Comparison of ENCODE assay signal across 9 cellular contexts in the genomic region with DNA sequence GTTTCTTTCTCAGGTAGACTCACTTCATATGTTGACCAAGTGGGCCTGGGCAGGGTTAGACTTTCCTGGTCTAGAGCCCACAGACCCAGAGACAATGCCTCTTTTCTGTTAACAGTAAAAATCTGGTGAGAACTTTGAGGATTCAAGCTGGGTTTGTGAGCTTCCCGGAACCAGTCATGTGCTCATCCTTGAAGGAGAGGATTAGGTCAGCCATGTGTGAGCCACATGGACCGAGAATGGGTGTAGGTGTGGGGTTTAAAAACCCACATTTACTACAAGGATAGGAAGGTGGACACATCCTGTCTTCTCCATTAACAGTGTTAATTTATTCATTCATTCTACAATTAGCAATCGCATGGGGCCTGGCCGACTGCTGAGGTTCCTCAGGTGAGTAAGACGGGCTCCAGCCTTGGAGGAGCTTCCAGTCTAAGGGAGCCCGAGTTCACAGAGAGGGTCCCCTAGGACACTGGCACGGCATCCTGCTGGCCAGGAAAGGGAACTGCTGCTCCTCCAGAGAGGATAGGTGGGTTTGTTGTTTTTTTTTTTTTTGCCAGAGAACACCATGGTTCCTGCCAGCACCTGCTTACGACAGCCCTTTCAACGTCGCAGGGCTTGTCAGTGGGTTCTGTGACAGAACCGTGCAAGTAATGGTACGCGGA.
DNase-seq lines count a peak whose midpoint lies in the region; ATAC-seq, FAIRE-seq and TF ChIP-seq lines count a peak whose summit lies in the region.
"Had no signal": no experiment of that assay in that cellular context is flagged by ENCODE, and none has a peak within 500 bp of the region (broad histone marks: within the 10 kb centered on the region; RNA-seq: fewer than 3 reads in every experiment).

No MANE protein-coding gene starts in this region.

- no peak overlapping the region for H3K23ac ChIP-seq in IMR-90 (ENCODE audit: low read depth, low read length)
- H3K23ac ChIP-seq in H1 (ENCODE audit: insufficient read length): no peak overlapping the region

- H2BK20ac ChIP-seq in IMR-90 (ENCODE audit: low read depth, low read length) (no peak overlapping the region), H1 (ENCODE audit: low read length) (0 out of 2 replicates have a peak overlapping the region, but pooled peaks have one; percentile 61)

- in situ Hi-C loops in IMR-90 (cut with MboI; ENCODE audit: low sequenced_read_pairs): no loop called here

- TF ChIP-seq CTCF in AG10803 (conservative IDR thresholded peaks at IDR 0.05; ENCODE audit: low read length) (peak; percentile 26), IMR-90 (conservative IDR thresholded peaks at IDR 0.05; ENCODE audit: low read depth, low read length) (0 out of 2 replicates have a peak, but pooled peaks have one; percentile 7), H1 (IDR thresholded peaks at IDR 0.05; ENCODE audit: control extremely low read depth in 1 of 3, insufficient read depth in 1 of 3, low read depth in 1 of 3, low read length in 3 of 3) (peak; percentile 46 to 75 (median 64))

- H4K5ac ChIP-seq in IMR-90 (ENCODE audit: low read depth, low read length): no peak overlapping the region
- H4K5ac ChIP-seq in H1 (ENCODE audit: insufficient read length, low read depth, low read length): no peak overlapping the region

- H2AFZ ChIP-seq in IMR-90 (replicated peaks; ENCODE audit: low read length, poor library complexity) (peak overlapping the region; percentile 97), H1 (ENCODE audit: low read length) (peak overlapping the region; percentile 96)

- H3K36me3 ChIP-seq in IMR-90 (ENCODE audit: control insufficient read depth, insufficient read depth, low read length): no peaks in the 10 kb centered on the region
- no peaks in the 10 kb centered on the region for H3K36me3 ChIP-seq in H1 (ENCODE audit: control insufficient read depth in 2 of 4, insufficient read depth in 4 of 4, low read length in 3 of 4)

- no peaks in the 10 kb centered on the region for H3K9me3 Mint-ChIP-seq in naive thymus-derived CD8-positive, alpha-beta T cell

- H3K4me3 Mint-ChIP-seq in naive thymus-derived CD8-positive, alpha-beta T cell: peak overlapping the region; percentile 80 to 97 (median 84)

- H2BK15ac ChIP-seq in IMR-90 (ENCODE audit: low read depth, low read length) (no peak overlapping the region), H1 (ENCODE audit: low read length) (0 out of 2 replicates have a peak overlapping the region, but pooled peaks have one; percentile 72)

- no peak for ATAC-seq in IMR-90 (ENCODE audit: low read depth)
- ATAC-seq in naive thymus-derived CD8-positive, alpha-beta T cell: peak in 1 of 2 donors; percentile 36
- ATAC-seq in GM21576 (IDR thresholded peaks at IDR 0.05; ENCODE audit: unreplicated experiment): no peak

- DNase-seq in AG10803 (ENCODE audit: low read depth) (no peak), IMR-90 (no peak), H1 (ENCODE audit: low read depth in 1 of 2, low spot score in 2 of 2) (peak in 1 of 2 experiments; percentile 60), NCI-H2196 (lab: John Stamatoyannopoulos, UW; ENCODE audit: unreplicated experiment) (no peak), glomerular visceral epithelial cell (ENCODE audit: extremely low spot score) (no peak), NCI-H226 (no peak)
- DNase-seq in naive thymus-derived CD8-positive, alpha-beta T cell: peak in 2 of 10 donors; percentile 5 to 8

- H3K4me2 ChIP-seq in IMR-90 (ENCODE audit: low read depth, low read length) (no peak overlapping the region; the same call in 1 of the 2 replicates), H1 (ENCODE audit: insufficient read depth in 1 of 2, low read depth in 2 of 2, low read length in 2 of 2) (peak overlapping the region; percentile 62 to 92)

- H2BK5ac ChIP-seq in IMR-90 (ENCODE audit: low read depth, low read length, poor library complexity, severe bottlenecking): no peak overlapping the region
- H2BK5ac ChIP-seq in H1 (ENCODE audit: low read depth, low read length): no peak overlapping the region

- peak overlapping the region; percentile 13 for H2AK9ac ChIP-seq in IMR-90 (replicated peaks; ENCODE audit: low read depth, low read length, poor library complexity)

- H3K27ac ChIP-seq in IMR-90 (ENCODE audit: insufficient read depth, low read length) (no peak overlapping the region), H1 (ENCODE audit: low read depth, low read length) (no peak overlapping the region)
- H3K27ac ChIP-seq: skin epidermis had no signal

- no CpG with 5 or more reads among the region's 13 CpGs for WGBS in IMR-90 (ENCODE audit: extremely low coverage in 2 of 2, insufficient read length in 1 of 2), 2 experiments
- 36% methylated on average over 13 of the region's 13 CpGs; no CpG with 5 or more reads in 1 of the 2 experiments for WGBS in H1 (ENCODE audit: extremely low coverage in 1 of 2, insufficient coverage in 1 of 2, insufficient read length in 1 of 2, insufficient replicate concordance in 2 of 2, low coverage in 1 of 2, low lambda C conversion rate in 2 of 2, missing lambda C conversion rate in 1 of 2), 2 experiments

- H3K9me1 ChIP-seq in IMR-90 (ENCODE audit: insufficient read depth, low read length): no peaks in the 10 kb centered on the region

- dilution Hi-C loops in IMR-90 (cut with HindIII; ENCODE audit: low sequenced_read_pairs, unreplicated experiment): no loop called here

- CTCF ChIA-PET in IMR-90 (lab: Yijun Ruan, JAX): interaction anchor here (0.5 to 1.5 kb wide), 4 partner anchors 37 to 1613 kb away, joined by 3 to 4 read pairs (median 3); no protein-coding TSS in a partner anchor
- CTCF ChIA-PET in H1 (lab: Charles Lee; ENCODE audit: partially characterized antibody): interaction anchor here (0.6 to 5.9 kb wide), 15 partner anchors 12 to 385 kb away, joined by 3 to 54 read pairs (median 4); no protein-coding TSS in a partner anchor

- H3K4ac ChIP-seq in IMR-90 (ENCODE audit: low read depth, low read length): no peak overlapping the region
- H3K4ac ChIP-seq in H1 (replicated peaks; ENCODE audit: insufficient read length, low read depth, low read length): no peak overlapping the region

- H3K4me3 ChIP-seq in AG10803 (ENCODE audit: low read length): peak overlapping the region; percentile 65; the same call in 1 of the 2 replicates
- H3K4me3 ChIP-seq in IMR-90 (ENCODE audit: insufficient read depth, low read depth, low read length): no peak overlapping the region
- H3K4me3 ChIP-seq in H1 (ENCODE audit: extremely low read depth in 1 of 4, insufficient read depth in 2 of 4, low read depth in 3 of 4, low read length in 4 of 4): peak overlapping the region; percentile 38 to 74 (median 62)

- 0 out of 2 replicates have a peak, but pooled peaks cover 2% of the 10 kb centered on the region for H3K27me3 ChIP-seq in IMR-90 (ENCODE audit: control insufficient read depth, insufficient read depth, low read length)
- H3K27me3 ChIP-seq in H1 (replicated peaks in 1 of 4; ENCODE audit: control insufficient read depth in 3 of 4, extremely low read depth in 1 of 4, insufficient read depth in 3 of 4, low read length in 3 of 4): peaks cover 0 to 3% (median 0%) of the 10 kb centered on the region in 4 experiments; a peak in 3 of 7 replicates

- H3K4me1 ChIP-seq in IMR-90 (ENCODE audit: control insufficient read depth, insufficient read depth, low read length) (no peaks in the 10 kb centered on the region), H1 (replicated peaks in 1 of 4; ENCODE audit: control insufficient read depth in 3 of 4, insufficient read depth in 4 of 4, low read length in 3 of 4) (no peaks in the 10 kb centered on the region)

- H3K27ac Mint-ChIP-seq in naive thymus-derived CD8-positive, alpha-beta T cell: peak overlapping the region in 2 of 10 donors; percentile 17 to 51

- no peaks in the 10 kb centered on the region for H3K36me3 Mint-ChIP-seq in naive thymus-derived CD8-positive, alpha-beta T cell

- H3K79me2 ChIP-seq in H1 (ENCODE audit: control insufficient read depth in 1 of 2, insufficient read depth in 2 of 2, low read length in 2 of 2): no peaks in the 10 kb centered on the region

- H3K56ac ChIP-seq in IMR-90 (ENCODE audit: extremely low read depth, insufficient read depth, low read length) (no peak overlapping the region), H1 (replicated peaks; ENCODE audit: insufficient read length, low read depth, low read length) (no peak overlapping the region)

- peaks cover 8 to 21% (median 15%) of the 10 kb centered on the region in 4 donors for H3K4me1 Mint-ChIP-seq in naive thymus-derived CD8-positive, alpha-beta T cell

- no peak overlapping the region for H3K14ac ChIP-seq in IMR-90 (replicated peaks; ENCODE audit: low read depth, low read length)
- no peak overlapping the region for H3K14ac ChIP-seq in H1 (ENCODE audit: insufficient read length)

- BruUV-seq in IMR-90 (replicated peaks; lab: Mats Ljungman, UMichigan): no TSS peak

- H4K91ac ChIP-seq in IMR-90 (ENCODE audit: insufficient read depth, low read depth, low read length) (no peak overlapping the region), H1 (replicated peaks; ENCODE audit: insufficient read length, low read length) (peak overlapping the region; percentile 18)

- H4K8ac ChIP-seq in IMR-90 (ENCODE audit: low read depth in 2 of 2, low read length in 2 of 2) (peak overlapping the region in 1 of 2 experiments; percentile 31; a peak in 1 of 4 replicates), H1 (ENCODE audit: extremely low read depth, insufficient read depth, low read length) (no peak overlapping the region)

- intact Hi-C loops in IMR-90 (cut with micrococcal nuclease): loop anchor here (2.0 to 10.0 kb wide), 2 partner anchors 63 to 741 kb away; no protein-coding TSS in a partner anchor

- FAIRE-seq in H1 (lab: Jason Lieb, UNC): no peak

- peaks cover 11% of the 10 kb centered on the region for H3K23me2 ChIP-seq in H1 (ENCODE audit: low read depth, low read length)

- H4K20me1 ChIP-seq in IMR-90 (ENCODE audit: insufficient read depth, low read length): no peaks in the 10 kb centered on the region
- no peaks in the 10 kb centered on the region for H4K20me1 ChIP-seq in H1 (replicated peaks in 1 of 2; ENCODE audit: control insufficient read depth in 1 of 2, insufficient read depth in 2 of 2, low read length in 2 of 2)

- H3K9ac ChIP-seq in IMR-90 (ENCODE audit: low read depth, low read length) (no peak overlapping the region), H1 (replicated peaks in 1 of 4; ENCODE audit: extremely low read depth in 1 of 4, low read depth in 3 of 4, low read length in 3 of 4) (peak overlapping the region in 2 of 4 experiments; percentile 38 to 41; a peak in 3 of 7 replicates)

- H2BK120ac ChIP-seq in IMR-90 (ENCODE audit: low read depth, low read length) (no peak overlapping the region), H1 (replicated peaks; ENCODE audit: low read depth, low read length) (no peak overlapping the region)

- TF ChIP-seq POLR2A in IMR-90 (IDR thresholded peaks at IDR 0.05; ENCODE audit: low read depth, low read length) (no peak), H1 (IDR thresholded peaks at IDR 0.05; ENCODE audit: control extremely low read depth in 1 of 2, low read depth in 2 of 2, low read length in 2 of 2) (no peak; a peak in 1 of 3 replicates)

- H3K79me1 ChIP-seq in IMR-90 (ENCODE audit: low read depth in 1 of 2, low read length in 2 of 2) (no peaks in the 10 kb centered on the region), H1 (ENCODE audit: low read depth, low read length) (no peaks in the 10 kb centered on the region)

- no peak for TF ChIP-seq EP300 in H1 (IDR thresholded peaks at IDR 0.05; ENCODE audit: borderline replicate concordance in 1 of 2, low read depth in 2 of 2, low read length in 2 of 2)

- POLR2A ChIA-PET in IMR-90 (lab: Charles Lee; ENCODE audit: unreplicated experiment) (no interaction called here), H1 (lab: Charles Lee; ENCODE audit: partially characterized antibody) (interaction anchor here (0.9 to 1.3 kb wide), 4 partner anchors 40 to 115 kb away, joined by 3 read pairs; partner anchors contain the start of gene SQOR)
- POLR2A ChIA-PET in naive thymus-derived CD8-positive, alpha-beta T cell (lab: Charles Lee): no interaction called here

- H2AK5ac ChIP-seq in IMR-90 (ENCODE audit: low read depth, low read length) (no peak overlapping the region), H1 (ENCODE audit: low read depth, low read length) (no peak overlapping the region)

- TF ChIP-seq RAD21 in IMR-90 (IDR thresholded peaks at IDR 0.05; ENCODE audit: low read length) (no peak), H1 (IDR thresholded peaks at IDR 0.05 in 1 of 2, conservative IDR thresholded peaks at IDR 0.05 in 1 of 2; ENCODE audit: low read depth in 2 of 2, low read length in 2 of 2) (peak; percentile 18 to 41; a peak in 3 of 4 replicates)

- H3K18ac ChIP-seq in IMR-90 (ENCODE audit: low read depth, low read length) (no peak overlapping the region), H1 (ENCODE audit: extremely low read depth, low read length) (peak overlapping the region; percentile 78)

- 0 out of 2 replicates have a peak overlapping the region, but pooled peaks have one; percentile 50 for H2BK12ac ChIP-seq in H1 (ENCODE audit: low read depth, low read length)

- H3K9me3 ChIP-seq in IMR-90 (ENCODE audit: control insufficient read depth, insufficient read depth, low read length): no peaks in the 10 kb centered on the region
- no peaks in the 10 kb centered on the region for H3K9me3 ChIP-seq in H1 (ENCODE audit: insufficient read depth in 2 of 2, low read depth in 1 of 2, low read length in 1 of 2)

- H3K27me3 Mint-ChIP-seq in naive thymus-derived CD8-positive, alpha-beta T cell: peaks cover 0 to 5% (median 2%) of the 10 kb centered on the region in 5 donors

Comparison
In these comparisons a context has a peak if more than half of its experiments do, and no peak if none do; other contexts are left out.
1. CTCF ChIP-seq: peak in every context shown above with its lines; median percentile 64 in H1; 26 in AG10803; 7 in IMR-90.